ENCODE assay signal across 27 cellular contexts in the genomic region with DNA sequence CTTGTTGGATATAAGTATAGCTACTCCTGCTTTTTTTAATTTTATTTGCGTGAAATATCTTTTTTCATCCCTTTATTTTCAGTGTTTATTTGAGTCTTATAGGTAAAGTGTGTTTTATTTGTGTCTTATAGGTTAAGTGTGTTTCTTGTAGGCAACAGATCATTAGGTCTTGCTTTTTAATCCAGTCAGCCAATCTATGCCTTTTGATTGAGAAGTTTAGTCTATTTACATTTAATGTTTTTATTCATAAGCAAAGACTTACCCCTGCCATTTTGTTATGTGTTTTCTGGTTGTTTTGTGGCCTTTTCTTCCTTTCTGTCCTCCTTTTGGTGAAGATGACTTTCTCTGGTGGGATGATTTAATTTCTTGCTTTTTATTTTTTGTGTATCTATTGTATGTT.
"Had no signal": no experiment of that assay in that cellular context is flagged by ENCODE, and none has a peak within 500 bp of the region (broad histone marks: within the 10 kb centered on the region; RNA-seq: fewer than 3 reads in every experiment).

No MANE protein-coding gene starts in this region.

- H3K9me3 ChIP-seq: colonic mucosa, gastrocnemius medialis had no signal

- FAIRE-seq: endothelial cell of umbilical vein, frontal cortex had no signal

- H3K27me3 Mint-ChIP-seq: dendritic cell treated with granulocyte-macrophage colony-stimulating factor and Interleukin-4, amounts not matched to agents 40 ng/mL and 50 ng/mL, for 4 days; effector memory CD8-positive, alpha-beta T cell had no signal

- DNase-seq: colonic mucosa; cortex of kidney; dermis blood vessel endothelial cell; dorsolateral prefrontal cortex; effector CD4-positive, alpha-beta T cell; effector CD8-positive, alpha-beta T cell; effector memory CD4-positive, alpha-beta T cell; effector memory CD8-positive, alpha-beta T cell; endodermal cell; erythroblast; esophagus squamous epithelium; foreskin fibroblast; foreskin keratinocyte; foreskin melanocyte; gastrocnemius medialis; glutamatergic neuron; head of caudate nucleus; heart left ventricle; heart right ventricle had no signal

- H3K27ac ChIP-seq: colonic mucosa, coronary artery, dorsolateral prefrontal cortex, epithelial cell of prostate, esophagus muscularis mucosa, esophagus squamous epithelium, foreskin keratinocyte, gastrocnemius medialis, gastroesophageal sphincter, heart left ventricle, heart right ventricle had no signal

- H3K4me3 ChIP-seq: colonic mucosa, coronary artery, dorsolateral prefrontal cortex, esophagus muscularis mucosa, esophagus squamous epithelium, gastrocnemius medialis, gastroesophageal sphincter, heart left ventricle, heart right ventricle had no signal

- H3K27me3 ChIP-seq: colonic mucosa, dorsolateral prefrontal cortex, esophagus muscularis mucosa, esophagus squamous epithelium, foreskin keratinocyte, gastrocnemius medialis, gastroesophageal sphincter, heart left ventricle, heart right ventricle had no signal

- H3K4me3 Mint-ChIP-seq: dendritic cell treated with granulocyte-macrophage colony-stimulating factor and Interleukin-4, amounts not matched to agents 40 ng/mL and 50 ng/mL, for 4 days; effector memory CD8-positive, alpha-beta T cell; endodermal cell had no signal

- H3K36me3 ChIP-seq: colonic mucosa, esophagus muscularis mucosa, esophagus squamous epithelium, gastrocnemius medialis, gastroesophageal sphincter, heart left ventricle, heart right ventricle had no signal

- H3K27ac Mint-ChIP-seq: dendritic cell treated with granulocyte-macrophage colony-stimulating factor and Interleukin-4, amounts not matched to agents 40 ng/mL and 50 ng/mL, for 4 days; effector memory CD8-positive, alpha-beta T cell; endodermal cell had no signal

- ATAC-seq: effector memory CD8-positive, alpha-beta T cell; esophagus mucosa; foreskin keratinocyte; gastrocnemius medialis; gastroesophageal sphincter; heart left ventricle; heart right ventricle had no signal

- H3K4me1 ChIP-seq: colonic mucosa, esophagus muscularis mucosa, gastrocnemius medialis, gastroesophageal sphincter had no signal
